ENCODE assay signal across 29 cellular contexts in the genomic region with DNA sequence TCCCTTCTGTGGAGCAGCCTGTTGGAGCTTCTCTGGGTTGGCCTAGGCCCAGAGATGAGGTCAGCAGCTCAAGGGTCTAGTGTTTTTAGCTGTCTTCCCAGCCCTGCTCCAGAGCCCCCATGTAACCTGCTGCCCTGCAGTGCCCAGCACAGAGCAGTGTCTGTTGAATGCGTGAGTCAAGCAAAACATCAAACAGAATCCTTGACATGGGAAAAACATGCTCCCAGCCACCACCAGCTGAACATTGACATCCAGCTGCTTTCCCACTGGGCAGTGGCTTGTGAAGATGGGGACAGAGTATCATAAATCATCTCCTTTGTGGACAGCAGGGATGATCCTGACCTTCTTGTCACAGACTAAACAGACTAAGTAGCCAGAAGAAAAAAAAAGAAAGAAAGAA. TPM values are rescaled to one million over a fixed set of nuclear protein-coding genes. Genes with fewer than 3 reads are reported as not detected.
DNase-seq lines count a peak whose midpoint lies in the region; ATAC-seq, FAIRE-seq and TF ChIP-seq lines count a peak whose summit lies in the region.
"Had no signal": no experiment of that assay in that cellular context is flagged by ENCODE, and none has a peak within 500 bp of the region (broad histone marks: within the 10 kb centered on the region; RNA-seq: fewer than 3 reads in every experiment).

No MANE protein-coding gene starts in this region.

- WGBS in HepG2 (ENCODE audit: low lambda C conversion rate) = 82% methylated on average over 1 of the region's 1 CpG
- 40% methylated on average over 1 of the region's 1 CpG for WGBS in right lobe of liver (ENCODE audit: insufficient coverage, low coverage, low lambda C conversion rate, missing lambda C conversion rate)
- 71% methylated on average over 1 of the region's 1 CpG for WGBS in hepatocyte (ENCODE audit: low lambda C conversion rate, missing lambda C conversion rate)

- H3K9me2 ChIP-seq in hepatocyte (replicated peaks; ENCODE audit: insufficient read depth) = no peaks in the 10 kb centered on the region

- H3K4me1 ChIP-seq in HepG2 (ENCODE audit: insufficient read depth, low read length) (peaks cover 49% of the 10 kb centered on the region), right lobe of liver (peaks cover 0 to 36% (median 16%) of the 10 kb centered on the region in 4 donors), hepatocyte (ENCODE audit: insufficient read depth) (peaks cover 39% of the 10 kb centered on the region)
- H3K4me1 ChIP-seq: uterus had no signal

- no peak overlapping the region for H2AFZ ChIP-seq in HepG2 (ENCODE audit: low read length)
- H2AFZ ChIP-seq in hepatocyte = no peak overlapping the region

- TF ChIP-seq CTCF in HepG2 (CRISPR knock-in tag; IDR thresholded peaks at IDR 0.05) (no peak), right lobe of liver (IDR thresholded peaks at IDR 0.05) (no peak), hepatocyte (IDR thresholded peaks at IDR 0.05; ENCODE audit: poor library complexity) (no peak), GM10266 (IDR thresholded peaks at IDR 0.05; ENCODE audit: control insufficient read depth, insufficient read depth, low read depth, missing control alignments) (no peak)

- DNase-seq in HepG2 (ENCODE audit: low spot score) (no peak), right lobe of liver (no peak), hepatocyte (ENCODE audit: low spot score) (peak; percentile 5), posterior vena cava (ENCODE audit: low spot score) (peak; percentile 49), NCI-H2029 treated with DMSO at 0.1 percent for 48 hours (lab: John Stamatoyannopoulos, UW) (no peak), NCI-H2171 treated with DMSO at 0.1 percent for 48 hours (lab: John Stamatoyannopoulos, UW) (no peak), GOT3 (lab: John Stamatoyannopoulos, UW) (no peak), GM10266 (ENCODE audit: extremely low spot score) (no peak)
- DNase-seq: activated CD4-positive, alpha-beta memory T cell treated with anti-CD3 and anti-CD28 coated beads, Interleukin-2, amount 10 ng/mL, durations not matched to agents 7 days and 5 days; activated CD8-positive, alpha-beta memory T cell treated with anti-CD3 and anti-CD28 coated beads, Interleukin-2, amount 50 U/mL, for 48 hours; amniotic stem cell; brain microvascular endothelial cell; Calu3; CD4-positive, CD25-positive, alpha-beta regulatory T cell; DMS79; HCEC 1CT; hippocampal formation; left cardiac atrium; NCI-H1092; NCI-H1694 treated with DMSO at 0.1 percent for 48 hours; NCI-H2171; NCI-H524 treated with DMSO at 0.1 percent for 48 hours; SHP77 treated with DMSO at 0.1 percent for 48 hours; small intestine; stimulated activated naive CD4-positive, alpha-beta T cell; uterus had no signal

- H3K36me3 ChIP-seq in HepG2 (replicated peaks in 1 of 2; ENCODE audit: control insufficient read depth in 1 of 2, insufficient read depth in 2 of 2, low read length in 2 of 2) (peaks cover 6 to 34% of the 10 kb centered on the region in 2 experiments; a peak in 4 of 5 replicates), right lobe of liver (peaks cover 0 to 6% (median 3%) of the 10 kb centered on the region in 4 donors), hepatocyte (replicated peaks; ENCODE audit: insufficient read depth, low read depth) (no peaks in the 10 kb centered on the region)
- H3K36me3 ChIP-seq: brain microvascular endothelial cell, uterus had no signal

- H3K9me3 ChIP-seq in HepG2 (ENCODE audit: low read length) (no peaks in the 10 kb centered on the region), right lobe of liver (no peaks in the 10 kb centered on the region), hepatocyte (ENCODE audit: low read depth) (no peaks in the 10 kb centered on the region)
- H3K9me3 ChIP-seq: uterus had no signal

- ATAC-seq in HepG2 (no peak), right lobe of liver (no peak)

- H3K27me3 ChIP-seq in HepG2 (ENCODE audit: control insufficient read depth in 1 of 2, insufficient read depth in 2 of 2, low read length in 2 of 2) (no peaks in the 10 kb centered on the region), right lobe of liver (no peaks in the 10 kb centered on the region), hepatocyte (no peaks in the 10 kb centered on the region)
- H3K27me3 ChIP-seq: brain microvascular endothelial cell, uterus had no signal

- H3K9ac ChIP-seq in HepG2 (ENCODE audit: insufficient read depth, low read depth, low read length) = no peak overlapping the region

- TF ChIP-seq EP300 in HepG2 (IDR thresholded peaks at IDR 0.05; ENCODE audit: low read depth in 2 of 2, low read length in 2 of 2) (no peak), HepG2 (CRISPR knock-in tag; IDR thresholded peaks at IDR 0.05; ENCODE audit: borderline replicate concordance) (no peak)

- H3K79me2 ChIP-seq in HepG2 (ENCODE audit: insufficient read depth, low read length) = no peaks in the 10 kb centered on the region
- H3K79me2 ChIP-seq in hepatocyte = no peaks in the 10 kb centered on the region

- in situ Hi-C loops in HepG2 (cut with HindIII; ENCODE audit: extremely low pct_ligation_motif_present, low pct_unique_long_range_greater_than_20kb) = no loop called here

- no peak for FAIRE-seq in HepG2 (lab: Jason Lieb, UNC)
- FAIRE-seq: A204.1, frontal cortex, G401.6, small intestine had no signal

- H3K4me2 ChIP-seq in HepG2 (ENCODE audit: low read depth, low read length) (no peak overlapping the region), hepatocyte (no peak overlapping the region)

- no peak for TF ChIP-seq RAD21 in HepG2 (CRISPR knock-in tag; IDR thresholded peaks at IDR 0.05)

- POLR2A ChIA-PET in HepG2 (lab: Yijun Ruan, JAX) = interaction anchor here (1.5 to 1.9 kb wide), 2 partner anchors 9 to 23 kb away, joined by 6 to 13 read pairs; partner anchors contain the start of gene IMPA2

- H3K27ac ChIP-seq in HepG2 (ENCODE audit: extremely low read length, insufficient read depth, low read length) (peak overlapping the region; percentile 4), right lobe of liver (no peak overlapping the region), hepatocyte (peak overlapping the region; percentile 97)
- H3K27ac ChIP-seq: brain microvascular endothelial cell, uterus had no signal

- TSS peak; percentile 25 for BruUV-seq in HepG2 (replicated peaks; lab: Mats Ljungman, UMichigan)

- TF ChIP-seq POLR2A in HepG2 (IDR thresholded peaks at IDR 0.05; ENCODE audit: insufficient read depth in 1 of 2, low read depth in 2 of 2, low read length in 2 of 2) (no peak), right lobe of liver (IDR thresholded peaks at IDR 0.05) (no peak)

- CTCF ChIA-PET in HepG2 (lab: Yijun Ruan, JAX; ENCODE audit: low intra/inter-chr PET ratio, low total read pairs) = no interaction called here

- peaks cover 5% of the 10 kb centered on the region for H4K20me1 ChIP-seq in HepG2 (ENCODE audit: insufficient read depth, low read length)
- H4K20me1 ChIP-seq in hepatocyte (ENCODE audit: insufficient read depth, poor library complexity, severe bottlenecking) = no peaks in the 10 kb centered on the region

- intact Hi-C loops in HepG2 (cut with micrococcal nuclease; ENCODE audit: unreplicated experiment) = no loop called here
- intact Hi-C loops in right lobe of liver (cut with DNase I) = no loop called here
- intact Hi-C loops in posterior vena cava (cut with DNase I) = loop anchor here in 1 of 2 donors (10.0 kb wide), 1 partner anchor 61 kb away; no protein-coding TSS in a partner anchor

- H3K4me3 ChIP-seq in HepG2 (replicated peaks in 1 of 3; ENCODE audit: insufficient read depth in 1 of 3, low read depth in 2 of 3, low read length in 3 of 3) (no peak overlapping the region), right lobe of liver (no peak overlapping the region), hepatocyte (no peak overlapping the region)
- H3K4me3 ChIP-seq: uterus had no signal

TF ChIP-seq in HepG2, 621 proteins besides CTCF, POLR2A, EP300 and RAD21 (continues in another document):
- no peak for TF ChIP-seq TSC22D2 (CRISPR knock-in tag; IDR thresholded peaks at IDR 0.05; ENCODE audit: borderline replicate concordance)
- TF ChIP-seq HOXA7 (CRISPR knock-in tag; IDR thresholded peaks at IDR 0.05) = no peak

RNA-seq across cellular contexts. Expression of gene IMPA2, which starts 22.6 kb away (rescaled TPM):
- total RNA-seq in HepG2 (2016; rRNA removed; fragmentation: Illumina TruSeq; extraction: Trizol) (65.4 and 71.8 TPM in 2 replicates), right lobe of liver (10 to 100 TPM; 32.3 to 51.1 (median 45.7) TPM), hepatocyte (72.4 and 75.6 TPM in 2 replicates), posterior vena cava (10 to 100 TPM; 14.9 to 31.5 TPM)
- total RNA-seq in HepG2 (2016; cell fraction: cytosol; rRNA removed; fragmentation: Illumina TruSeq; extraction: Trizol; ENCODE audit: low read depth) = 77.7 and 94.9 TPM in 2 replicates
- 58.3 and 76.5 TPM in 2 replicates for total RNA-seq in HepG2 (2016; cell fraction: insoluble cytoplasmic fraction; rRNA removed; fragmentation: Illumina TruSeq; extraction: Trizol)
- total RNA-seq in HepG2 (2016; cell fraction: membrane; rRNA removed; fragmentation: Illumina TruSeq; extraction: Trizol) = 122 and 147 TPM in 2 replicates
- total RNA-seq in HepG2 (2016; cell fraction: nucleus; rRNA removed; fragmentation: Illumina TruSeq; extraction: Trizol) = 55.6 and 62.0 TPM in 2 replicates
- polyA plus RNA-seq in HepG2 (2011; rRNA removed) (28.8 and 37.8 TPM in 2 replicates), hepatocyte (116 and 130 TPM in 2 replicates)
- polyA plus RNA-seq in HepG2 (2011; cell fraction: cytosol; rRNA removed) = 28.2 and 43.4 TPM in 2 replicates
- 104 and 146 TPM in 2 replicates for polyA plus RNA-seq in HepG2 (2011; cell fraction: nucleus; rRNA removed)
- polyA plus RNA-seq in HepG2 (2012) = 56.2 and 62.5 TPM in 2 replicates
- 83.4 and 111 TPM in 2 replicates for polyA plus RNA-seq in HepG2 (2016; cell fraction: cytosol; fragmentation: Illumina TruSeq; extraction: Trizol; ENCODE audit: low read depth)
- 68.3 and 79.3 TPM in 2 replicates for polyA plus RNA-seq in HepG2 (2016; cell fraction: insoluble cytoplasmic fraction; fragmentation: Illumina TruSeq; extraction: Trizol; ENCODE audit: low read depth)
- 118 and 138 TPM in 2 replicates for polyA plus RNA-seq in HepG2 (2016; cell fraction: membrane; fragmentation: Illumina TruSeq; extraction: Trizol; ENCODE audit: low read depth)
- polyA plus RNA-seq in HepG2 (2016; cell fraction: nucleus; fragmentation: Illumina TruSeq; extraction: Trizol; ENCODE audit: insufficient read depth, low read depth) = 90.9 and 102 TPM in 2 replicates
- polyA minus RNA-seq in HepG2 (2011; rRNA and poly(A)+ RNA removed; ENCODE audit: low replicate concordance) = 45.6 and 172 TPM in 2 replicates
- polyA minus RNA-seq in HepG2 (2011; cell fraction: cytosol; rRNA and poly(A)+ RNA removed) = 12.3 and 17.3 TPM in 2 replicates
- polyA minus RNA-seq in HepG2 (2011; cell fraction: nucleus; rRNA and poly(A)+ RNA removed) = 22.8 and 37.2 TPM in 2 replicates

Comparison
In these comparisons a context has a peak if more than half of its experiments do, and no peak if none do; other contexts are left out.
1. H3K27ac ChIP-seq: peak in HepG2 (single experiment) and hepatocyte (single experiment); none in right lobe of liver (0 of 3).
2. DNase-seq: peak in hepatocyte (single experiment) and posterior vena cava (single experiment); none in HepG2 (single experiment), right lobe of liver (0 of 3), NCI-H2029 treated with DMSO at 0.1 percent for 48 hours (single experiment), NCI-H2171 treated with DMSO at 0.1 percent for 48 hours (single experiment), GOT3 (single experiment) and GM10266 (single experiment).